1 cellular context compared by ENCODE assay signal in genomic region chr1:3740752-3741151, GRCh38.
A peak's percentile ranks its signal among the peaks of the same experiment; 100 is the strongest.
TF ChIP-seq lines count a peak whose summit lies in the region.

No MANE protein-coding gene starts in this region.

TF ChIP-seq in K562, 482 proteins besides CTCF, POLR2A, EP300 and RAD21:
- TF ChIP-seq TRIM24 (IDR thresholded peaks at IDR 0.05) (no peak), POLR2G (IDR thresholded peaks at IDR 0.05; ENCODE audit: low read depth, low read length) (peak; percentile 27; the same call in 1 of the 2 replicates), ZNF766 (CRISPR knock-in tag; conservative IDR thresholded peaks at IDR 0.05) (no peak)
TF ChIP-seq in K562: peak in this region for 1.
